ENCODE assay signal across 8 cellular contexts in genomic region chr12:50111693-50112455, GRCh38. TPM values are rescaled to one million over a fixed set of nuclear protein-coding genes. Genes with fewer than 3 reads are reported as not detected.
DNase-seq lines count a peak whose midpoint lies in the region; ATAC-seq, FAIRE-seq and TF ChIP-seq lines count a peak whose summit lies in the region.

Gene COX14, plus strand, starts transcription at chr12:50112236. Its CDS starts 7,808 bp downstream, at chr12:50120044.

- peaks cover 0 to 2% of the 10 kb centered on the region in 2 experiments for H3K36me3 ChIP-seq in keratinocyte (ENCODE audit: control insufficient read depth in 2 of 2, extremely low read depth in 1 of 2, insufficient read depth in 2 of 2, low read length in 2 of 2)

- H3K79me2 ChIP-seq in keratinocyte (ENCODE audit: control insufficient read depth, insufficient read depth, low read length): peaks cover 37% of the 10 kb centered on the region

- peaks cover 20% of the 10 kb centered on the region for H3K4me1 ChIP-seq in keratinocyte (ENCODE audit: control insufficient read depth, extremely low read depth, insufficient read depth, low read length)

- no peaks in the 10 kb centered on the region for H3K27me3 ChIP-seq in keratinocyte (ENCODE audit: control insufficient read depth, extremely low read depth, insufficient read depth, low read length)

- H3K4me3 ChIP-seq in AG10803 (ENCODE audit: low read length): peak within 1 kb of the TSS; percentile 100
- H3K4me3 ChIP-seq in keratinocyte (ENCODE audit: control insufficient read depth in 2 of 3, extremely low read depth in 1 of 3, insufficient read depth in 2 of 3, low read depth in 1 of 3, low read length in 3 of 3): peak within 1 kb of the TSS; percentile 83 to 99 (median 98)

- peak; percentile 79 for FAIRE-seq in keratinocyte (lab: Jason Lieb, UNC)

- dilution Hi-C loops in keratinocyte (cut with MboI; ENCODE audit: extremely low pct_ligation_motif_present, low sequenced_read_pairs): no loop called here

- no peaks in the 10 kb centered on the region for H3K9me3 ChIP-seq in keratinocyte (ENCODE audit: control insufficient read depth, low read depth, low read length)

- DNase-seq in AG10803 (ENCODE audit: low read depth) (peak; percentile 99), NCI-H446 treated with DMSO at 0.1 percent for 48 hours (lab: John Stamatoyannopoulos, UW) (peak; percentile 99), cerebellum (ENCODE audit: low spot score) (peak; percentile 99), keratinocyte (ENCODE audit: low read depth, low spot score) (peak; percentile 93)
- peak; percentile 99 for DNase-seq in activated CD4-positive, CD25-positive, alpha-beta regulatory T cell treated with anti-CD3 and anti-CD28 coated beads, Interleukin-2, amount 50 U/mL, for 72 hours
- peak; percentile 98 for DNase-seq in stimulated activated CD4-positive, alpha-beta T cell treated with anti-CD3 and anti-CD28 coated beads, Interleukin-15, amount 100 ng/mL, for 24 hours

- H3K4me2 ChIP-seq in keratinocyte (ENCODE audit: control insufficient read depth, extremely low read depth, insufficient read depth, low read depth, low read length): peak within 1 kb of the TSS; percentile 84

- peak within 1 kb of the TSS; percentile 92 for H3K9ac ChIP-seq in keratinocyte (ENCODE audit: control insufficient read depth, extremely low read depth, insufficient read depth, low read length)

- H3K9me1 ChIP-seq in keratinocyte (ENCODE audit: control insufficient read depth, extremely low read depth, insufficient read depth, low read length): no peaks in the 10 kb centered on the region

- H3K27ac ChIP-seq in keratinocyte (ENCODE audit: control insufficient read depth, insufficient read depth, low read length): peak within 1 kb of the TSS; percentile 82

- TF ChIP-seq CTCF in AG10803 (conservative IDR thresholded peaks at IDR 0.05; ENCODE audit: low read length): peak; percentile 74
- peak in 2 of 3 experiments; percentile 90 to 97 for TF ChIP-seq CTCF in keratinocyte (optimal IDR thresholded peaks at IDR 0.05 in 1 of 3, IDR thresholded peaks at IDR 0.05 in 1 of 3, conservative IDR thresholded peaks at IDR 0.05 in 1 of 3; ENCODE audit: extremely low read depth in 1 of 3, insufficient read depth in 2 of 3, low read length in 3 of 3)

- ATAC-seq in GM19025 (IDR thresholded peaks at IDR 0.05; ENCODE audit: low read depth, unreplicated experiment) (peak; percentile 81), HG03354 (IDR thresholded peaks at IDR 0.05; ENCODE audit: poor library complexity, severe bottlenecking, unreplicated experiment) (peak; percentile 82)

- H4K20me1 ChIP-seq in keratinocyte (ENCODE audit: control insufficient read depth, extremely low read depth, insufficient read depth, low read length): no peaks in the 10 kb centered on the region

- H2AFZ ChIP-seq in keratinocyte (ENCODE audit: control insufficient read depth, low read length): peak within 1 kb of the TSS; percentile 97

RNA-seq across cellular contexts. Expression of gene COX14, which starts in this region (rescaled TPM):
- 15.3 TPM for total RNA-seq in cerebellum
- polyA plus RNA-seq in keratinocyte: 62.5 to 139 TPM (median 96.6 TPM) in 3 replicates
- 22.4 TPM for polyA plus RNA-seq in keratinocyte (2011; ENCODE audit: low read depth)
- 83.8 and 104 TPM in 2 replicates for polyA plus RNA-seq in keratinocyte (2011; cell fraction: cytosol; rRNA removed)
- 26.9 and 31.3 TPM in 2 replicates for polyA plus RNA-seq in keratinocyte (2011; cell fraction: nucleus; rRNA removed)
- polyA plus RNA-seq in keratinocyte (2012; ENCODE audit: low replicate concordance): 60.2 and 62.7 TPM in 2 replicates
- 23.4 to 37.7 TPM (median 28.3 TPM) in 3 replicates for polyA minus RNA-seq in keratinocyte
- 16.7 TPM for polyA minus RNA-seq in keratinocyte (2011; cell fraction: cytosol; rRNA and poly(A)+ RNA removed)
- 8.2 and 16.4 TPM in 2 replicates for polyA minus RNA-seq in keratinocyte (2011; cell fraction: nucleus; rRNA and poly(A)+ RNA removed)

Comparison
In these comparisons a context has a peak if more than half of its experiments do, and no peak if none do; other contexts are left out.
1. Peak in every context shown above with its lines: DNase-seq, ATAC-seq, H3K4me3 ChIP-seq and H3K27ac ChIP-seq.